8 cellular contexts compared by ENCODE assay signal in genomic region chr7:106153891-106154449, GRCh38. TPM values are rescaled to one million over a fixed set of nuclear protein-coding genes. Genes with fewer than 3 reads are reported as not detected.
DNase-seq lines count a peak whose midpoint lies in the region; ATAC-seq and TF ChIP-seq lines count a peak whose summit lies in the region.

No MANE protein-coding gene starts in this region.

- TF ChIP-seq CTCF in osteocyte (IDR thresholded peaks at IDR 0.05) (peak; percentile 97), thoracic aorta (IDR thresholded peaks at IDR 0.05) (peak; percentile 90)

- H3K4me3 ChIP-seq in thoracic aorta = no peak overlapping the region

- peaks cover 21% of the 10 kb centered on the region for H3K4me1 Mint-ChIP-seq in osteocyte (ENCODE audit: unreplicated experiment)

- no peaks in the 10 kb centered on the region for H3K36me3 ChIP-seq in thoracic aorta

- ATAC-seq in GM21526 (IDR thresholded peaks at IDR 0.05; ENCODE audit: low FRiP score, unreplicated experiment) (peak; percentile 75), thoracic aorta (ENCODE audit: insufficient number of reproducible peaks, low FRiP score, low read depth) (peak; percentile 77)

- H3K27me3 Mint-ChIP-seq in osteocyte (ENCODE audit: unreplicated experiment) = peaks cover 43% of the 10 kb centered on the region

- no peaks in the 10 kb centered on the region for H3K27me3 ChIP-seq in thoracic aorta (replicated peaks; ENCODE audit: insufficient read depth)

- no peaks in the 10 kb centered on the region for H3K36me3 Mint-ChIP-seq in osteocyte (ENCODE audit: unreplicated experiment)

- H3K9me3 Mint-ChIP-seq in osteocyte (ENCODE audit: unreplicated experiment) = peaks cover 4% of the 10 kb centered on the region

- H3K9me3 ChIP-seq in thoracic aorta = no peaks in the 10 kb centered on the region

- H3K27ac ChIP-seq in thoracic aorta = no peak overlapping the region

- H3K27ac Mint-ChIP-seq in osteocyte (ENCODE audit: unreplicated experiment) = no peak overlapping the region

- H3K4me1 ChIP-seq in thoracic aorta (ENCODE audit: control insufficient read depth in 1 of 2, low read depth in 2 of 2) = peaks cover 0 to 14% of the 10 kb centered on the region in 2 donors

- DNase-seq in DMS 273 treated with DMSO at 0.1 percent for 48 hours (lab: John Stamatoyannopoulos, UW) (peak; percentile 86), LoVo (ENCODE audit: low spot score) (peak; percentile 85), SHP77 (lab: John Stamatoyannopoulos, UW) (peak; percentile 36 to 50), foreskin melanocyte (peak; percentile 58), osteocyte (ENCODE audit: extremely low spot score, unreplicated experiment) (peak; percentile 94), thoracic aorta (ENCODE audit: low spot score) (no peak)
- peak; percentile 87 for DNase-seq in activated effector memory CD4-positive, alpha-beta T cell treated with anti-CD3 and anti-CD28 coated beads, Interleukin-2, amount 50 U/mL, for 16 hours

- no peak overlapping the region for H3K4me3 Mint-ChIP-seq in osteocyte (ENCODE audit: unreplicated experiment)

RNA-seq across cellular contexts. Expression of gene SYPL1, which starts 41.9 kb away (rescaled TPM):
- total RNA-seq in osteocyte = 80.9 and 85.4 TPM in 2 replicates
- 10 to 100 TPM; 47.1 to 82.1 TPM for total RNA-seq in thoracic aorta
